ENCODE assay signal across 8 cellular contexts in the genomic region with DNA sequence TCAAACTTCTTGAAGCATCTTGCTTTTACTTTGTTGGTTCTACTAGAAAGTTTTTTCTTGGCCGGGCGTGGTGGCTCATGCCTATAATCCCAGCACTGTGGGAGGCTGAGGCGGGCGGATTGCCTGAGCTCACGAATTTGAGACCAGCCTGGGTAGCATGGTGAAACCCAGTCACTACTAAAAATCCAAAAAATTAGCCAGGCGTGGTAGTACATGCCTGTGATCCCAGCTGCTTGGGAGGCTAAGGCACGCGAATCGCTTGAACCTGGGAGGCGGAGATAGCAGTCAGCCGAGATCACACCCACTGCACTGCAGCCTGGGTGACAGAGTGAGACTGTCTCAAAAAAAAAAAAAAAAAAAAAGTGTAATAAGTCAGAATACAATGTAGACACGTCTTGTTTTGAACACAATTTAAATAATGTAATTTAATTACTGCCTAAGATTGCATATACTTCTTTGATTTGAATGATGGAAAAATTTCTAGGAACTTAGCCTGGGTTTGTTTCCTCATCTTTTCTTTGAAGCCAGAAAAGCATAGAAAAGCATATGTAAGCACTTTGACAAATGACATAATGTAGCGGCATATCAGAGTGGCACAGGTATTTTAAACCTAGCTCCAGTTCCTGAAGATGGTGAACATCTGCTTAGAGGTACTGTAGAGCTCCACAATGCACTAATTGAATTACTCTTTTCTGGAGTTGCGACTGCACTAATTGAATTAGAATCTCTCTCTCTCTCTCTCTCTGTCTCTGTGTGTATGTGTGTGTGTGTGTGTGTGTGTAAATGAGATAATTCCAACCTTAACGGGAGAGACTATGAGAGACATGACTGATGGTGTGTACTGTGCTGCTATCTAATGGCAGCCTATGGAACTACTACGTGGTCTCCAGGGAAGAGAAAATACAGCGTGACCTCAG.
DNase-seq lines count a peak whose midpoint lies in the region; ATAC-seq and TF ChIP-seq lines count a peak whose summit lies in the region.

No MANE protein-coding gene starts in this region.

- ATAC-seq in left ventricle myocardium superior (peak; percentile 84), HG03159 (IDR thresholded peaks at IDR 0.05; ENCODE audit: unreplicated experiment) (no peak)

- no peak overlapping the region for H3K27ac Mint-ChIP-seq in HFFc6

- H3K4me3 Mint-ChIP-seq in HFFc6, result no peak overlapping the region

- H3K27me3 Mint-ChIP-seq in HFFc6 (ENCODE audit: insufficient read depth), result no peaks in the 10 kb centered on the region

- no peak; the same call in 1 of the 2 replicates for TF ChIP-seq CTCF in HFFc6 (IDR thresholded peaks at IDR 0.05)

- intact Hi-C loops in left ventricle myocardium superior (cut with micrococcal nuclease), result loop anchor here (10.0 kb wide), 1 partner anchor 137 kb away; no protein-coding TSS in a partner anchor

- peaks cover 6% of the 10 kb centered on the region; the same call in 1 of the 2 replicates for H3K4me1 Mint-ChIP-seq in HFFc6 (ENCODE audit: low read depth)

- no peaks in the 10 kb centered on the region for H3K9me3 Mint-ChIP-seq in HFFc6

- H3K36me3 Mint-ChIP-seq in HFFc6 (ENCODE audit: low read depth), result no peaks in the 10 kb centered on the region

- DNase-seq in DMS53 treated with DMSO at 0.1 percent for 48 hours (lab: John Stamatoyannopoulos, UW; ENCODE audit: unreplicated experiment), result peak; percentile 79
- peak; percentile 70 for DNase-seq in HFFc6
- DNase-seq in NCI-H526 (lab: John Stamatoyannopoulos, UW), result peak; percentile 35 to 64
- DNase-seq in amniotic epithelial cell (ENCODE audit: low read depth), result peak; percentile 88
- DNase-seq in left ventricle myocardium superior, result no peak
- DNase-seq in retina, result peak; percentile 82
- DNase-seq in UCSD-AML1 (lab: John Stamatoyannopoulos, UW; ENCODE audit: unreplicated experiment), result no peak

Comparison
In these comparisons a context has a peak if more than half of its experiments do, and no peak if none do; other contexts are left out.
1. DNase-seq: peak in DMS53 treated with DMSO at 0.1 percent for 48 hours (single experiment), HFFc6 (single experiment), NCI-H526 (2 of 2), amniotic epithelial cell (single experiment) and retina (single experiment); none in left ventricle myocardium superior (single experiment) and UCSD-AML1 (single experiment).